Comparison of ENCODE assay signal across 16 cellular contexts in the genomic region with DNA sequence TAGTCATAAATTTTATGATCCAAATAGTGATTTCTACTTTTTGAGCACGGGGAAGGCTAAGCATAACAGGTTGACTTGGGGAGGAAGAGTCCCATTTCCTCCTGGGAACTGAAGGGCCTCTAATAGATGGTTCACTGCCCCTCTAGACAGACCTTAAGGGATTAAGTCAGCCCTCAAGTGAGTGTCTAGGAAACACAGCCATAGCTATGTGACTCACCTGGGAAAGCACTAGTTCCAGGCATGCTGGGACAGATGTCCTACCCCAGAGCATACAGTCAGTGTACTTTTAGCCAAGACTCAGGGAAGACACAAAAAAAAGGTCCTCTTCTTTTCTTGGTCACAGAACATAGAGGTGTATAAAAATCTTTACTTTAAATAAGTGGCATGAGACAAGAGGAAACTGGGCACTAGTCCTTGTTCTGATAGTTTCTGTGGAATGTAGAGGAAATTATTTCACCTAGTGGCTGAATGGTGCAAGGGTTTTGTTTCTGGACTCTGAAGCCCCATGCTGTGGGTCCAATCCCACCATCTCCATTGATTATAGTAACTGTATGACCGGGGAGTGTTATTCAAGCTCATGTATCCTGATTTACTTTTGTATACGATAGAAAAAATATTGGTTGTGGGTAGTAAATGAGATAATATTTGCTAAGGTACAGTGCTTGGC.
DNase-seq lines count a peak whose midpoint lies in the region; ATAC-seq, FAIRE-seq and TF ChIP-seq lines count a peak whose summit lies in the region.
"Had no signal": no experiment of that assay in that cellular context is flagged by ENCODE, and none has a peak within 500 bp of the region (broad histone marks: within the 10 kb centered on the region; RNA-seq: fewer than 3 reads in every experiment).

No MANE protein-coding gene starts in this region.

- no peaks in the 10 kb centered on the region for H3K36me3 ChIP-seq in pancreas
- H3K36me3 ChIP-seq: ovary, suprapubic skin had no signal

- no peak overlapping the region for H3K27ac ChIP-seq in pancreas
- H3K27ac ChIP-seq: ovary, suprapubic skin had no signal

- POLR2A ChIA-PET in GM10248 (lab: Yijun Ruan, JAX): no interaction called here

- TF ChIP-seq CTCF in fibroblast of pulmonary artery (IDR thresholded peaks at IDR 0.05; ENCODE audit: low read length, missing control alignments): peak; percentile 20
- TF ChIP-seq CTCF in GM10248 (IDR thresholded peaks at IDR 0.05; ENCODE audit: control extremely low read depth, extremely low read depth, low read depth, missing control alignments): no peak
- peak in 1 of 4 donors; percentile 7 for TF ChIP-seq CTCF in pancreas (IDR thresholded peaks at IDR 0.05)

- FAIRE-seq in pancreas (lab: Jason Lieb, UNC): no peak
- FAIRE-seq: HTR-8/SVneo had no signal

- no peaks in the 10 kb centered on the region for H3K9me3 ChIP-seq in pancreas
- H3K9me3 ChIP-seq: ovary, suprapubic skin had no signal

- in situ Hi-C loops in ACHN (cut with HindIII; ENCODE audit: low pct_ligation_motif_present, low pct_unique_long_range_greater_than_20kb, low sequenced_read_pairs) (no loop called here), SK-MEL-5 (cut with HindIII; ENCODE audit: low pct_unique_long_range_greater_than_20kb, low sequenced_read_pairs) (no loop called here)

- intact Hi-C loops in Right ventricle myocardium superior (cut with DNase I): no loop called here
- intact Hi-C loops in pancreas (cut with DNase I): no loop called here

- no peak overlapping the region for H3K4me3 ChIP-seq in fibroblast of pulmonary artery (replicated peaks; ENCODE audit: low read depth, low read length)
- no peak overlapping the region for H3K4me3 ChIP-seq in pancreas
- H3K4me3 ChIP-seq: ovary, suprapubic skin had no signal

- WGBS in pancreas, 2 donors: 61 to 76% methylated on average over 3 of the region's 3 CpGs

- DNase-seq in ACHN (peak; percentile 2), HCEC 1CT (peak; percentile 14), SK-MEL-5 (ENCODE audit: low read depth, low spot score) (peak; percentile 11), fibroblast of pulmonary artery (ENCODE audit: low read depth) (no peak), Right ventricle myocardium superior (no peak), GM10248 (ENCODE audit: extremely low spot score) (no peak), NCI-H2196 (lab: John Stamatoyannopoulos, UW; ENCODE audit: unreplicated experiment) (no peak), pancreas (no peak)
- DNase-seq: activated CD4-positive, CD25-positive, alpha-beta regulatory T cell treated with anti-CD3 and anti-CD28 coated beads, Interleukin-2, amount 50 U/mL, for 72 hours; activated T-cell treated with anti-CD3 and anti-CD28 coated beads for 4 hours; Calu3; NCI-H1048; NCI-H2227 treated with DMSO at 0.1 percent for 48 hours; ovary had no signal

- no peaks in the 10 kb centered on the region for H3K4me1 ChIP-seq in pancreas
- H3K4me1 ChIP-seq: suprapubic skin had no signal

- ATAC-seq in Right ventricle myocardium superior (ENCODE audit: poor library complexity) (no peak), pancreas (no peak)

- H3K27me3 ChIP-seq in pancreas: no peaks in the 10 kb centered on the region
- H3K27me3 ChIP-seq: ovary, suprapubic skin had no signal

- CTCF ChIA-PET in GM10248 (lab: Yijun Ruan, JAX): interaction anchor here (0.8 to 1.7 kb wide), 5 partner anchors 23 to 580 kb away, joined by 3 to 4 read pairs (median 3); no protein-coding TSS in a partner anchor

Comparison
In these comparisons a context has a peak if more than half of its experiments do, and no peak if none do; other contexts are left out.
1. DNase-seq: peak in ACHN (single experiment), HCEC 1CT (single experiment) and SK-MEL-5 (single experiment); none in fibroblast of pulmonary artery (single experiment), Right ventricle myocardium superior (single experiment), GM10248 (single experiment), NCI-H2196 (single experiment) and pancreas (0 of 6).